Comparison of ENCODE assay signal across 8 cellular contexts in the genomic region with DNA sequence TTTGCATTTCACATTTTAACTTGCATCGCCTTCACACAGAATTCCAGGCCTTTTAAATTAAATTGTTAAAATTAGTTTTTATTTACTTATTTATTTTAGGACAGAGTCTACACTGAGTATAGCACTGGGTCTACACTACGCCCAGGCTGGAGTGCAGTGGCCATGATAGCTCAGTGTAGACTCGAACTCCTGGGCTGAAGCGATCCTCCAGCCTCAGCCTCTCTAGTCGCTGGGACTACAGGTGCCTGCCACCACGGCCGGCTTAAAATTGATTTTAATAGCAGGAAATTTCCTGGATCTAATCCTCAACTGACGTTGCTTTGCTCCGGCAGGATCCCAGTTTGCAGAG. TPM values are rescaled to one million over a fixed set of nuclear protein-coding genes. Genes with fewer than 3 reads are reported as not detected.
A peak's percentile ranks its signal among the peaks of the same experiment; 100 is the strongest.
DNase-seq lines count a peak whose midpoint lies in the region; ATAC-seq and TF ChIP-seq lines count a peak whose summit lies in the region.

No MANE protein-coding gene starts in this region.

- peaks cover 0 to 16% (median 11%) of the 10 kb centered on the region in 4 donors for H3K4me1 Mint-ChIP-seq in CD4-positive, CD25-positive, alpha-beta regulatory T cell

- H3K4me3 ChIP-seq in CD4-positive, CD25-positive, alpha-beta regulatory T cell (ENCODE audit: low read depth, low read length) = peak overlapping the region; percentile 61
- H3K4me3 ChIP-seq in Loucy (ENCODE audit: low read length, poor library complexity, severe bottlenecking) (peak overlapping the region; percentile 97), esophagus (ENCODE audit: low read depth in 1 of 2, low read length in 2 of 2) (peak overlapping the region; percentile 70 to 71), neutrophil (ENCODE audit: low read depth in 1 of 2, low read length in 1 of 2) (peak overlapping the region; percentile 68 to 75)

- H3K79me2 ChIP-seq in Loucy (ENCODE audit: insufficient read depth, low read length) = peaks cover 23% of the 10 kb centered on the region

- no peaks in the 10 kb centered on the region for H3K27me3 ChIP-seq in CD4-positive, CD25-positive, alpha-beta regulatory T cell (ENCODE audit: control insufficient read depth, insufficient read depth, low read length)
- no peaks in the 10 kb centered on the region for H3K27me3 ChIP-seq in Loucy (ENCODE audit: insufficient read depth, low read length, poor library complexity, severe bottlenecking)
- no peaks in the 10 kb centered on the region for H3K27me3 ChIP-seq in esophagus (ENCODE audit: control insufficient read depth in 1 of 2, insufficient read depth in 2 of 2, low read length in 2 of 2)
- H3K27me3 ChIP-seq in neutrophil = peaks cover 8% of the 10 kb centered on the region

- WGBS in esophagus, 2 donors = 50 to 56% methylated on average over 9 of the region's 9 CpGs

- TF ChIP-seq CTCF in Loucy (conservative IDR thresholded peaks at IDR 0.05; ENCODE audit: low read length) (no peak), neutrophil (IDR thresholded peaks at IDR 0.05) (no peak)

- H3K9me2 ChIP-seq in Loucy (replicated peaks; ENCODE audit: low read depth, low read length) = no peaks in the 10 kb centered on the region

- H3K27me3 Mint-ChIP-seq in CD4-positive, CD25-positive, alpha-beta regulatory T cell = no peaks in the 10 kb centered on the region

- H3K9ac ChIP-seq in Loucy (ENCODE audit: low read depth, low read length, poor library complexity, severe bottlenecking) = peak overlapping the region; percentile 99

- peak overlapping the region; percentile 97 to 98 (median 97) for H3K27ac Mint-ChIP-seq in CD4-positive, CD25-positive, alpha-beta regulatory T cell

- H4K20me1 ChIP-seq in Loucy (ENCODE audit: insufficient read depth, low read length, poor library complexity, severe bottlenecking) = no peaks in the 10 kb centered on the region

- peak overlapping the region; percentile 32 for H3K4me2 ChIP-seq in Loucy (ENCODE audit: low read depth, low read length, poor library complexity, severe bottlenecking)

- H3K4me1 ChIP-seq in CD4-positive, CD25-positive, alpha-beta regulatory T cell (ENCODE audit: control insufficient read depth, insufficient read depth, low read length, poor library complexity, severe bottlenecking) = peaks cover 10% of the 10 kb centered on the region
- peaks cover 8% of the 10 kb centered on the region for H3K4me1 ChIP-seq in Loucy (ENCODE audit: insufficient read depth, low read length, poor library complexity, severe bottlenecking)
- H3K4me1 ChIP-seq in esophagus (ENCODE audit: control insufficient read depth in 2 of 2, insufficient read depth in 2 of 2, low read length in 1 of 2) = no peaks in the 10 kb centered on the region
- H3K4me1 ChIP-seq in neutrophil (ENCODE audit: control insufficient read depth in 1 of 2, insufficient read depth in 1 of 2, low read depth in 1 of 2, low read length in 1 of 2) = peaks cover 5 to 8% of the 10 kb centered on the region in 2 experiments

- peaks cover 12% of the 10 kb centered on the region for H3K36me3 Mint-ChIP-seq in CD4-positive, CD25-positive, alpha-beta regulatory T cell

- no peaks in the 10 kb centered on the region for H3K36me3 ChIP-seq in CD4-positive, CD25-positive, alpha-beta regulatory T cell (ENCODE audit: control insufficient read depth, insufficient read depth, low read length)
- H3K36me3 ChIP-seq in Loucy (ENCODE audit: insufficient read depth, low read length) (no peaks in the 10 kb centered on the region), esophagus (ENCODE audit: control insufficient read depth in 2 of 2, insufficient read depth in 2 of 2, low read length in 1 of 2) (no peaks in the 10 kb centered on the region), neutrophil (no peaks in the 10 kb centered on the region)

- H3F3A ChIP-seq in Loucy (ENCODE audit: low read depth) = no peaks in the 10 kb centered on the region

- peak in 1 of 2 donors; percentile 26 for ATAC-seq in CD4-positive, CD25-positive, alpha-beta regulatory T cell (ENCODE audit: low read depth in 2 of 2)
- ATAC-seq in HG03039 (IDR thresholded peaks at IDR 0.05; ENCODE audit: unreplicated experiment) = no peak

- H3K9me3 ChIP-seq in CD4-positive, CD25-positive, alpha-beta regulatory T cell (ENCODE audit: control insufficient read depth in 2 of 2, low read length in 2 of 2) = peaks cover 34 to 41% of the 10 kb centered on the region in 2 experiments
- peaks cover 22% of the 10 kb centered on the region; the same call in 1 of the 2 replicates for H3K9me3 ChIP-seq in Loucy (ENCODE audit: insufficient read depth, low read depth, low read length)
- peaks cover 12 to 32% of the 10 kb centered on the region in 2 donors for H3K9me3 ChIP-seq in esophagus (ENCODE audit: control insufficient read depth in 2 of 2, insufficient read depth in 1 of 2, low read depth in 1 of 2, low read length in 1 of 2)
- peaks cover 53% of the 10 kb centered on the region for H3K9me3 ChIP-seq in neutrophil

- H3K9me3 Mint-ChIP-seq in CD4-positive, CD25-positive, alpha-beta regulatory T cell = peaks cover 0 to 43% (median 13%) of the 10 kb centered on the region in 7 donors

- peak overlapping the region; percentile 91 to 99 (median 96) for H3K4me3 Mint-ChIP-seq in CD4-positive, CD25-positive, alpha-beta regulatory T cell

- peak overlapping the region; percentile 69 for H3K27ac ChIP-seq in CD4-positive, CD25-positive, alpha-beta regulatory T cell (ENCODE audit: insufficient read depth, low read length, poor library complexity, severe bottlenecking)
- peak overlapping the region in 1 of 2 donors; percentile 52 for H3K27ac ChIP-seq in esophagus (ENCODE audit: low read depth in 2 of 2, low read length in 1 of 2)
- H3K27ac ChIP-seq in neutrophil = peak overlapping the region; percentile 18

- no peak for DNase-seq in CD4-positive, CD25-positive, alpha-beta regulatory T cell
- DNase-seq in cerebellum (ENCODE audit: low spot score) (no peak), HCEC 1CT (no peak), NCI-H510A treated with DMSO at 0.1 percent for 48 hours (lab: John Stamatoyannopoulos, UW) (no peak)

- H2AFZ ChIP-seq in Loucy (ENCODE audit: low read length) = peak overlapping the region; percentile 94

RNA-seq across cellular contexts. Expression of gene ZNF610, which starts 0.3 kb away (rescaled TPM):
- total RNA-seq in CD4-positive, CD25-positive, alpha-beta regulatory T cell = 0.67 TPM
- polyA plus RNA-seq in CD4-positive, CD25-positive, alpha-beta regulatory T cell = 1 to 10 TPM in 2 of 4 donors, under 1 TPM in 1, not detected in 1; 0.37 to 3.6 (median 3.0) TPM
- polyA plus RNA-seq in esophagus = under 1 TPM; 0.19 to 0.43 TPM
- 20.0 TPM for total RNA-seq in cerebellum

RNA-seq across cellular contexts. Expression of gene ZNF880, which starts 34.0 kb away (rescaled TPM):
- 17.9 TPM for total RNA-seq in CD4-positive, CD25-positive, alpha-beta regulatory T cell
- polyA plus RNA-seq in CD4-positive, CD25-positive, alpha-beta regulatory T cell = 10 to 100 TPM; 26.4 to 34.3 (median 28.1) TPM
- polyA plus RNA-seq in esophagus = 1 to 10 TPM; 5.4 to 5.7 TPM
- total RNA-seq in cerebellum = 66.3 TPM

RNA-seq across cellular contexts. Expression of gene ZNF480, which starts 38.8 kb away (rescaled TPM):
- 7.0 TPM for total RNA-seq in CD4-positive, CD25-positive, alpha-beta regulatory T cell
- 10 to 100 TPM; 14.1 to 20.5 (median 16.1) TPM for polyA plus RNA-seq in CD4-positive, CD25-positive, alpha-beta regulatory T cell
- polyA plus RNA-seq in esophagus = 1 to 10 TPM; 5.7 to 6.0 TPM
- 11.1 TPM for total RNA-seq in cerebellum

Comparison
In these comparisons a context has a peak if more than half of its experiments do, and no peak if none do; other contexts are left out.
1. RNA of gene ZNF610, which starts 0.3 kb away (total RNA-seq): 20.0 TPM in cerebellum (single experiment); 0.67 TPM in CD4-positive, CD25-positive, alpha-beta regulatory T cell (single experiment); every median in the first group is over 10 times any median in the second.
2. Peak in every context shown above with its lines, with median percentiles within 50 percentile points of each other: H3K4me3 ChIP-seq.